10 cellular contexts compared by ENCODE assay signal in the genomic region with DNA sequence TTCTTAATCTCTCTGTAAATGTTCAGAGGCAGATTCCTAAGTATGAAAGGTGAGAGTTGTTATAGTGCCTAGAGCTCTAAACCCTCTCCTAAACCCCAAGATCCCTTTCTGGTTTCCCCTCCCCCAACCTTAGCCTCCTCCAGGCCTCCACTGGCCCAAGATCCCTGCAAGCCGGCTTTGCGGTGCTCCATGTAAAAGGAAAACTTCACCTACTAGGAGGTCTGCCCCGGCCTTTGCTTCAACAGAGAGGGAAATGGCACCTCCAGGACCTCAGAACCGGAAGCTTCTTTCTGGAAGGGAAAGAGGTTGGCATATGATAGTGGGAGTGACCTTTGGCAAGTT. TPM values are rescaled to one million over a fixed set of nuclear protein-coding genes. Genes with fewer than 3 reads are reported as not detected.
A peak's percentile ranks its signal among the peaks of the same experiment; 100 is the strongest.
DNase-seq lines count a peak whose midpoint lies in the region; ATAC-seq, FAIRE-seq and TF ChIP-seq lines count a peak whose summit lies in the region.
"Had no signal": no experiment of that assay in that cellular context is flagged by ENCODE, and none has a peak within 500 bp of the region (broad histone marks: within the 10 kb centered on the region; RNA-seq: fewer than 3 reads in every experiment).

No MANE protein-coding gene starts in this region.

- peaks cover 15 to 34% (median 24%) of the 10 kb centered on the region in 4 donors for H3K4me1 Mint-ChIP-seq in CD4-positive, alpha-beta memory T cell
- H3K4me1 Mint-ChIP-seq in endodermal cell: peaks cover 37% of the 10 kb centered on the region

- H3K27me3 ChIP-seq in CD4-positive, alpha-beta memory T cell (ENCODE audit: insufficient read depth, low read length): no peaks in the 10 kb centered on the region
- H3K27me3 ChIP-seq in Panc1 (ENCODE audit: control insufficient read depth, insufficient read depth, low read length) (peaks cover 6% of the 10 kb centered on the region), endodermal cell (ENCODE audit: control insufficient read depth, insufficient read depth, low read length, poor library complexity, severe bottlenecking) (no peaks in the 10 kb centered on the region), pancreas (no peaks in the 10 kb centered on the region), Karpas-422 (ENCODE audit: low read length) (no peaks in the 10 kb centered on the region)

- H3K27ac ChIP-seq in CD4-positive, alpha-beta memory T cell (ENCODE audit: low read depth, low read length): no peak overlapping the region
- H3K27ac ChIP-seq in Panc1 (ENCODE audit: low read length): peak overlapping the region; percentile 82
- H3K27ac ChIP-seq in endodermal cell (ENCODE audit: low read depth, low read length): no peak overlapping the region
- peak overlapping the region; percentile 93 to 97 (median 96) for H3K27ac ChIP-seq in pancreas
- H3K27ac ChIP-seq in Karpas-422 (ENCODE audit: low read length): no peak overlapping the region

- peak overlapping the region; percentile 74 to 90 (median 84) for H3K4me3 Mint-ChIP-seq in CD4-positive, alpha-beta memory T cell
- H3K4me3 Mint-ChIP-seq in endodermal cell: peak overlapping the region; percentile 85

- no peak overlapping the region for H3K4me3 ChIP-seq in CD4-positive, alpha-beta memory T cell (ENCODE audit: low read length in 2 of 2)
- peak overlapping the region; percentile 70 to 83; a peak in 3 of 4 replicates for H3K4me3 ChIP-seq in Panc1 (ENCODE audit: low read depth in 2 of 2, low read length in 2 of 2)
- H3K4me3 ChIP-seq in endodermal cell (ENCODE audit: low read length): peak overlapping the region; percentile 90
- peak overlapping the region; percentile 45 to 87 (median 84) for H3K4me3 ChIP-seq in pancreas
- H3K4me3 ChIP-seq in Karpas-422 (ENCODE audit: low read length): no peak overlapping the region

- POLR2A ChIA-PET in CD4-positive, alpha-beta memory T cell (lab: Charles Lee; ENCODE audit: partially characterized antibody): interaction anchor here (1.0 to 4.2 kb wide), 2 partner anchors 175 to 288 kb away, joined by 3 to 77 read pairs; a partner anchor contains a TSS
- POLR2A ChIA-PET in Panc1 (lab: Charles Lee): interaction anchor here (0.5 kb wide), 1 partner anchor 40 kb away, joined by 4 read pairs; no protein-coding TSS in a partner anchor

- in situ Hi-C loops in Panc1 (cut with HindIII; ENCODE audit: low pct_unique_long_range_greater_than_20kb, low sequenced_read_pairs): no loop called here

- intact Hi-C loops in CD4-positive, alpha-beta memory T cell (cut with micrococcal nuclease): no loop called here
- intact Hi-C loops in Panc1 (cut with micrococcal nuclease; ENCODE audit: unreplicated experiment): loop anchor here (5.0 kb wide), 1 partner anchor 218 kb away; no protein-coding TSS in a partner anchor
- intact Hi-C loops in pancreas (cut with DNase I): loop anchor here in 1 of 3 donors (10.0 kb wide), 1 partner anchor 205 kb away; no protein-coding TSS in a partner anchor

- no peak overlapping the region for H3K4me2 ChIP-seq in Karpas-422 (ENCODE audit: low read depth, low read length, poor library complexity, severe bottlenecking)

- H3K27me3 Mint-ChIP-seq in CD4-positive, alpha-beta memory T cell: peaks cover 6 to 10% of the 10 kb centered on the region in 2 donors
- peaks cover 12% of the 10 kb centered on the region for H3K27me3 Mint-ChIP-seq in endodermal cell (ENCODE audit: insufficient read depth)

- no peaks in the 10 kb centered on the region for H3K9me2 ChIP-seq in Karpas-422 (replicated peaks; ENCODE audit: insufficient read depth, low read length)

- H2AFZ ChIP-seq in Karpas-422 (ENCODE audit: low read length): no peak overlapping the region

- H3K9ac ChIP-seq in endodermal cell (ENCODE audit: extremely low read depth, low read length, poor library complexity, severe bottlenecking) (peak overlapping the region; percentile 91), Karpas-422 (ENCODE audit: low read length) (no peak overlapping the region)

- H3K36me3 Mint-ChIP-seq in CD4-positive, alpha-beta memory T cell: peaks cover 0 to 12% of the 10 kb centered on the region in 2 donors
- H3K36me3 Mint-ChIP-seq in endodermal cell (ENCODE audit: low read depth): peaks cover 44% of the 10 kb centered on the region

- ATAC-seq in Panc1 (no peak), pancreas (no peak), GM21381 (IDR thresholded peaks at IDR 0.05; ENCODE audit: unreplicated experiment) (no peak)

- no peak for DNase-seq in CD4-positive, alpha-beta memory T cell
- no peak for DNase-seq in Panc1 (ENCODE audit: low read depth, low spot score)
- no peak for DNase-seq in endodermal cell
- DNase-seq in pancreas: peak in 1 of 6 donors; percentile 44
- no peak for DNase-seq in activated effector memory CD4-positive, alpha-beta T cell treated with anti-CD3 and anti-CD28 coated beads, Interleukin-2, amount 50 U/mL, for 16 hours
- no peak for DNase-seq in Karpas-422
- DNase-seq in DMS 273 (lab: John Stamatoyannopoulos, UW; ENCODE audit: unreplicated experiment): no peak

- FAIRE-seq in pancreas (lab: Jason Lieb, UNC): no peak

- TF ChIP-seq CTCF in Panc1 (IDR thresholded peaks at IDR 0.05) (no peak), endodermal cell (conservative IDR thresholded peaks at IDR 0.05) (no peak), pancreas (IDR thresholded peaks at IDR 0.05) (no peak)

- CTCF ChIA-PET in CD4-positive, alpha-beta memory T cell (lab: Charles Lee; ENCODE audit: partially characterized antibody): interaction anchor here (0.6 to 6.3 kb wide), 9 partner anchors 11 to 317 kb away, joined by 3 to 53 read pairs (median 5); no protein-coding TSS in a partner anchor
- CTCF ChIA-PET in Panc1 (lab: Charles Lee): no interaction called here

- H3K9me3 Mint-ChIP-seq in CD4-positive, alpha-beta memory T cell: no peaks in the 10 kb centered on the region
- H3K9me3 Mint-ChIP-seq in endodermal cell: no peaks in the 10 kb centered on the region

- no peaks in the 10 kb centered on the region for H3K9me3 ChIP-seq in CD4-positive, alpha-beta memory T cell (ENCODE audit: control insufficient read depth in 1 of 2, low read length in 2 of 2)
- H3K9me3 ChIP-seq in Panc1 (ENCODE audit: control insufficient read depth, insufficient read depth, low read depth, low read length) (no peaks in the 10 kb centered on the region), endodermal cell (ENCODE audit: control insufficient read depth, low read length) (no peaks in the 10 kb centered on the region), pancreas (no peaks in the 10 kb centered on the region), Karpas-422 (ENCODE audit: low read length) (no peaks in the 10 kb centered on the region)

- H3K79me2 ChIP-seq in Karpas-422 (ENCODE audit: low read length): no peaks in the 10 kb centered on the region

- H3K4me1 ChIP-seq in CD4-positive, alpha-beta memory T cell (ENCODE audit: insufficient read depth, low read length): peaks cover 22% of the 10 kb centered on the region
- H3K4me1 ChIP-seq in Panc1 (ENCODE audit: control insufficient read depth, insufficient read depth, low read length): peaks cover 24% of the 10 kb centered on the region
- peaks cover 16% of the 10 kb centered on the region for H3K4me1 ChIP-seq in endodermal cell (ENCODE audit: control insufficient read depth, insufficient read depth, low read length)
- peaks cover 41 to 57% (median 55%) of the 10 kb centered on the region in 3 donors for H3K4me1 ChIP-seq in pancreas
- H3K4me1 ChIP-seq in Karpas-422 (ENCODE audit: low read length): peaks cover 10% of the 10 kb centered on the region

- no TSS peak for BruUV-seq in Panc1 (replicated peaks; lab: Mats Ljungman, UMichigan)

- 27 to 30% methylated on average over 4 of the region's 4 CpGs for WGBS in endodermal cell (ENCODE audit: insufficient coverage in 1 of 2, insufficient read length in 1 of 2), 2 experiments
- WGBS in pancreas, 2 donors: 13 to 25% methylated on average over 4 of the region's 4 CpGs

- H3K27ac Mint-ChIP-seq in CD4-positive, alpha-beta memory T cell: peak overlapping the region; percentile 16 to 90 (median 72)
- peak overlapping the region; percentile 92 for H3K27ac Mint-ChIP-seq in endodermal cell

- no peaks in the 10 kb centered on the region for H3K36me3 ChIP-seq in CD4-positive, alpha-beta memory T cell (ENCODE audit: insufficient read depth, low read length)
- H3K36me3 ChIP-seq in Panc1 (ENCODE audit: control insufficient read depth, insufficient read depth, low read length) (peaks cover 4% of the 10 kb centered on the region), endodermal cell (ENCODE audit: control insufficient read depth, insufficient read depth, low read length) (peaks cover 51% of the 10 kb centered on the region), pancreas (peaks cover 0 to 16% (median 0%) of the 10 kb centered on the region in 3 donors), Karpas-422 (ENCODE audit: insufficient read depth, low read length) (no peaks in the 10 kb centered on the region)

- peaks cover 19% of the 10 kb centered on the region; the same call in 1 of the 2 replicates for H4K20me1 ChIP-seq in Karpas-422 (ENCODE audit: insufficient read depth, low read depth, low read length)

RNA-seq across cellular contexts. Expression of a gene that starts 2.3 kb away (rescaled TPM):
- total RNA-seq in CD4-positive, alpha-beta memory T cell: 10 to 100 TPM; 28.0 to 33.7 TPM
- polyA plus RNA-seq in CD4-positive, alpha-beta memory T cell: 10 to 100 TPM in 1 of 2 donors, under 1 TPM in 1; 0.63 to 13.9 TPM
- total RNA-seq in Panc1 (2021; ENCODE audit: unreplicated experiment) (152 TPM), endodermal cell (100 to 1,000 TPM; 191 to 212 TPM), pancreas (100 to 1,000 TPM; 339 to 442 (median 354) TPM)
- 153 TPM for polyA plus RNA-seq in Panc1 (2012; ENCODE audit: insufficient read length)
- polyA plus RNA-seq in endodermal cell (2013, experiment 1 of 2): 54.2 TPM
- polyA plus RNA-seq in endodermal cell (2013, experiment 2 of 2): 58.4 TPM
- 100 to 1,000 TPM; 170 to 269 TPM for polyA plus RNA-seq in pancreas
- total RNA-seq in Karpas-422 (2014; rRNA removed; shearing (Covaris generic); ENCODE audit: low replicate concordance): 3.7 and 8.2 TPM in 2 replicates

RNA-seq across cellular contexts. Expression of a gene that starts 20.0 kb away (rescaled TPM):
- total RNA-seq in CD4-positive, alpha-beta memory T cell: not detected
- not detected for polyA plus RNA-seq in CD4-positive, alpha-beta memory T cell
- total RNA-seq in Panc1 (2021; ENCODE audit: unreplicated experiment): not detected
- not detected for polyA plus RNA-seq in Panc1 (2012; ENCODE audit: insufficient read length)
- not detected for total RNA-seq in endodermal cell
- polyA plus RNA-seq in endodermal cell (2013, experiment 1 of 2): not detected
- not detected for polyA plus RNA-seq in endodermal cell (2013, experiment 2 of 2)
- 1 to 10 TPM in 5 of 6 donors, under 1 TPM in 1; 0.88 to 6.4 (median 2.0) TPM for total RNA-seq in pancreas
- 1 to 10 TPM in 1 of 2 donors, under 1 TPM in 1; 0.59 to 1.3 TPM for polyA plus RNA-seq in pancreas
- total RNA-seq in Karpas-422 (2014; rRNA removed; shearing (Covaris generic); ENCODE audit: low replicate concordance): not detected in 2 replicates
- total RNA-seq: activated CD8-positive, alpha-beta memory T cell treated with anti-CD3 and anti-CD28 coated beads for 36 hours; lung had no signal
- polyA plus RNA-seq: lung had no signal

Comparison
In these comparisons a context has a peak if more than half of its experiments do, and no peak if none do; other contexts are left out.
1. H3K27ac ChIP-seq: peak in Panc1 (single experiment) and pancreas (4 of 4); none in CD4-positive, alpha-beta memory T cell (single experiment), endodermal cell (single experiment) and Karpas-422 (single experiment).
2. H3K4me3 ChIP-seq: peak in Panc1 (2 of 2), endodermal cell (single experiment) and pancreas (4 of 4); none in CD4-positive, alpha-beta memory T cell (0 of 2) and Karpas-422 (single experiment).